16 cellular contexts compared by ENCODE assay signal in genomic region chr14:53841109-53842099, GRCh38.
A peak's percentile ranks its signal among the peaks of the same experiment; 100 is the strongest.
DNase-seq lines count a peak whose midpoint lies in the region; ATAC-seq, FAIRE-seq and TF ChIP-seq lines count a peak whose summit lies in the region.
"Had no signal": no experiment of that assay in that cellular context is flagged by ENCODE, and none has a peak within 500 bp of the region (broad histone marks: within the 10 kb centered on the region; RNA-seq: fewer than 3 reads in every experiment).

No MANE protein-coding gene starts in this region.

- no peaks in the 10 kb centered on the region for H3K9me3 ChIP-seq in IMR-90 (ENCODE audit: control insufficient read depth, insufficient read depth, low read length)
- H3K9me3 ChIP-seq: BE2C, Peyer's patch had no signal

- dilution Hi-C loops in IMR-90 (cut with HindIII; ENCODE audit: low sequenced_read_pairs, unreplicated experiment): no loop called here

- no peak overlapping the region for H3K4ac ChIP-seq in IMR-90 (ENCODE audit: low read depth, low read length)

- ATAC-seq in IMR-90 (ENCODE audit: low read depth): no peak

- no peak overlapping the region for H2AK9ac ChIP-seq in IMR-90 (replicated peaks; ENCODE audit: low read depth, low read length, poor library complexity)

- no peak overlapping the region for H2BK5ac ChIP-seq in IMR-90 (ENCODE audit: low read depth, low read length, poor library complexity, severe bottlenecking)

- FAIRE-seq in bronchial epithelial cell (lab: Jason Lieb, UNC): no peak

- H2BK20ac ChIP-seq in IMR-90 (ENCODE audit: low read depth, low read length): no peak overlapping the region

- POLR2A ChIA-PET in IMR-90 (lab: Charles Lee; ENCODE audit: unreplicated experiment): no interaction called here

- H3K36me3 ChIP-seq in IMR-90 (ENCODE audit: control insufficient read depth, insufficient read depth, low read length) (no peaks in the 10 kb centered on the region), bronchial epithelial cell (ENCODE audit: control insufficient read depth, insufficient read depth, low read length) (no peaks in the 10 kb centered on the region)
- H3K36me3 ChIP-seq: BE2C, Peyer's patch had no signal

- no peak overlapping the region for H4K5ac ChIP-seq in IMR-90 (ENCODE audit: low read depth, low read length)

- TF ChIP-seq POLR2A in IMR-90 (IDR thresholded peaks at IDR 0.05; ENCODE audit: low read depth, low read length): no peak

- H3K56ac ChIP-seq in IMR-90 (ENCODE audit: extremely low read depth, insufficient read depth, low read length): no peak overlapping the region

- no peak overlapping the region for H3K27ac ChIP-seq in IMR-90 (ENCODE audit: insufficient read depth, low read length)
- H3K27ac ChIP-seq: Peyer's patch had no signal

- no peak overlapping the region for H2AK5ac ChIP-seq in IMR-90 (ENCODE audit: low read depth, low read length)

- no peak overlapping the region for H3K18ac ChIP-seq in IMR-90 (ENCODE audit: low read depth, low read length)

- H3K4me2 ChIP-seq in IMR-90 (ENCODE audit: low read depth, low read length): no peak overlapping the region

- in situ Hi-C loops in IMR-90 (cut with MboI; ENCODE audit: low sequenced_read_pairs): no loop called here

- DNase-seq in DMS53 (lab: John Stamatoyannopoulos, UW) (peak; percentile 70), IMR-90 (no peak), bronchial epithelial cell (ENCODE audit: low read depth) (peak; percentile 80), kidney tubule cell (ENCODE audit: low spot score) (peak; percentile 84), inferior parietal cortex (ENCODE audit: extremely low spot score) (no peak), NCI-H748 (lab: John Stamatoyannopoulos, UW; ENCODE audit: unreplicated experiment) (no peak), SHP77 (lab: John Stamatoyannopoulos, UW) (no peak)
- DNase-seq: BE2C; CD4-positive, alpha-beta memory T cell; H7; MV-4-11; NCI-H146; NCI-H2081 treated with DMSO at 0.1 percent for 48 hours; NCI-H774; SIG-M5 had no signal

- BruUV-seq in IMR-90 (replicated peaks; lab: Mats Ljungman, UMichigan): no TSS peak

- no peaks in the 10 kb centered on the region for H3K79me1 ChIP-seq in IMR-90 (ENCODE audit: low read depth in 1 of 2, low read length in 2 of 2)

- H4K91ac ChIP-seq in IMR-90 (ENCODE audit: insufficient read depth, low read depth, low read length): no peak overlapping the region

- CTCF ChIA-PET in IMR-90 (lab: Yijun Ruan, JAX): no interaction called here

- TF ChIP-seq RAD21 in IMR-90 (IDR thresholded peaks at IDR 0.05; ENCODE audit: low read length): no peak

- H3K27me3 ChIP-seq in IMR-90 (ENCODE audit: control insufficient read depth, insufficient read depth, low read length) (no peaks in the 10 kb centered on the region), bronchial epithelial cell (ENCODE audit: control insufficient read depth, insufficient read depth, low read length) (no peaks in the 10 kb centered on the region)
- H3K27me3 ChIP-seq: BE2C, Peyer's patch had no signal

- H4K20me1 ChIP-seq in IMR-90 (ENCODE audit: insufficient read depth, low read length): no peaks in the 10 kb centered on the region

- H3K4me1 ChIP-seq in IMR-90 (ENCODE audit: control insufficient read depth, insufficient read depth, low read length): peaks cover 1% of the 10 kb centered on the region
- H3K4me1 ChIP-seq: BE2C, Peyer's patch had no signal

- no peak overlapping the region for H3K9ac ChIP-seq in IMR-90 (ENCODE audit: low read depth, low read length)

- H3K14ac ChIP-seq in IMR-90 (replicated peaks; ENCODE audit: low read depth, low read length): no peak overlapping the region

- TF ChIP-seq CTCF in IMR-90 (conservative IDR thresholded peaks at IDR 0.05; ENCODE audit: low read depth, low read length): no peak
- TF ChIP-seq CTCF in bronchial epithelial cell (IDR thresholded peaks at IDR 0.05; ENCODE audit: insufficient read depth, low read length, severe bottlenecking): no peak

- no peak overlapping the region for H2BK15ac ChIP-seq in IMR-90 (ENCODE audit: low read depth, low read length)

- H3K23ac ChIP-seq in IMR-90 (ENCODE audit: low read depth, low read length): no peak overlapping the region

- H2BK120ac ChIP-seq in IMR-90 (ENCODE audit: low read depth, low read length): no peak overlapping the region

- H4K8ac ChIP-seq in IMR-90 (ENCODE audit: low read depth in 2 of 2, low read length in 2 of 2): no peak overlapping the region

- H2AFZ ChIP-seq in IMR-90 (replicated peaks; ENCODE audit: low read length, poor library complexity): no peak overlapping the region

- H3K9me1 ChIP-seq in IMR-90 (ENCODE audit: insufficient read depth, low read length): no peaks in the 10 kb centered on the region

- no peak overlapping the region for H3K4me3 ChIP-seq in IMR-90 (ENCODE audit: insufficient read depth, low read depth, low read length)
- H3K4me3 ChIP-seq in bronchial epithelial cell (ENCODE audit: low read depth, low read length): no peak overlapping the region
- H3K4me3 ChIP-seq: Peyer's patch had no signal

- intact Hi-C loops in IMR-90 (cut with micrococcal nuclease): no loop called here

- no CpG with 5 or more reads among the region's 3 CpGs for WGBS in IMR-90 (ENCODE audit: extremely low coverage in 2 of 2, insufficient read length in 1 of 2), 2 experiments

TF ChIP-seq in IMR-90, 13 proteins besides CTCF, POLR2A, EP300 and RAD21:
- TF ChIP-seq MAFK (IDR thresholded peaks at IDR 0.05; ENCODE audit: low read depth, low read length): peak; percentile 26; the same call in 1 of the 2 replicates
- no peak for TF ChIP-seq CHD1 (IDR thresholded peaks at IDR 0.05; ENCODE audit: low read depth, low read length)
- TF ChIP-seq NFE2L2 (IDR thresholded peaks at IDR 0.05; ENCODE audit: low read depth, low read length): peak; percentile 54
- TF ChIP-seq BHLHE40 (IDR thresholded peaks at IDR 0.05; ENCODE audit: low read depth, low read length): no peak
TF ChIP-seq in IMR-90: peak in this region for 2.

Comparison
In these comparisons a context has a peak if more than half of its experiments do, and no peak if none do; other contexts are left out.
1. DNase-seq: peak in DMS53 (single experiment), bronchial epithelial cell (single experiment) and kidney tubule cell (single experiment); none in IMR-90 (single experiment), inferior parietal cortex (single experiment), NCI-H748 (single experiment) and SHP77 (0 of 2).